ENCODE assay signal across 11 cellular contexts in the genomic region with DNA sequence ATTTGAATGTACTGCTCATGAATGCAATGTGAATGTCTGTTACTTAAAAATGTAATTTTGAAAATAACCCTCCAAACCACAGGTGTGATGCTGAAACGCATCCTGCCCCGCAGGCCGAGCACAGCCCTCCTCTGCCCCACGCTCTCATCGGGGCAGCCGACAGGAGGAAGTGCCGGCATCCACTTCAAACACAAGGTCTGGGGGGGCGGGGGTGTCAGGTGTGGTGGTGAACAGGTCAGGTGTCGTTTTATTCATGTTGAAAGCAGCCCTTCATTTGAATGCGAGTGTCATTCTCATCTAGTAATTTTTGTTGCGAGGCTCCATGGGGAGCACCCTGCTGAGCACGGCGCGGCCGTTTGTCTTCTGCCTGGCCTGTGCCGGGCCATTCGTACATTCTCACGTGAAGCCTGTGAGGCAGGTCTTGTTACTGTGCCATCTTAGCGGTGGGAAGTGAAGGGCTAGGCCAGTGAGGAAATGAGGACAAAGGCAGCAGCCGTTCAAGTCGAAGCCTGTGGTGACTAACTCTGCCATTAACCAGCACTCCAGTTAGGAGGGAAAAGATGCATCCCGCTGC. TPM values are rescaled to one million over a fixed set of nuclear protein-coding genes. Genes with fewer than 3 reads are reported as not detected.
DNase-seq lines count a peak whose midpoint lies in the region; ATAC-seq and TF ChIP-seq lines count a peak whose summit lies in the region.
"Had no signal": no experiment of that assay in that cellular context is flagged by ENCODE, and none has a peak within 500 bp of the region (broad histone marks: within the 10 kb centered on the region; RNA-seq: fewer than 3 reads in every experiment).

No MANE protein-coding gene starts in this region.

- H3K36me3 Mint-ChIP-seq in glutamatergic neuron (ENCODE audit: unreplicated experiment), result no peaks in the 10 kb centered on the region

- no peak overlapping the region for H3K27ac ChIP-seq in BLaER1 treated with 17β-estradiol and CSF1 and Interleukin-3, amounts not matched to agents 10 nM and 100 nM
- peak overlapping the region; percentile 99 for H3K27ac ChIP-seq in SU-DHL-6 (ENCODE audit: low read depth, low read length)
- no peak overlapping the region for H3K27ac ChIP-seq in right atrium auricular region

- in situ Hi-C loops in GM13976 (cut with MboI; ENCODE audit: low sequenced_read_pairs, unreplicated experiment), result no loop called here

- peak overlapping the region in 7 of 11 experiments; percentile 11 to 99 (median 92); a peak in 7 of 22 replicates for H3K9ac ChIP-seq in BLaER1 treated with 17β-estradiol and CSF1 and Interleukin-3, amounts not matched to agents 10 nM and 100 nM
- H3K9ac ChIP-seq in SU-DHL-6 (ENCODE audit: low read length), result peak overlapping the region; percentile 98

- H3K27me3 Mint-ChIP-seq in glutamatergic neuron (ENCODE audit: unreplicated experiment), result peaks cover 23% of the 10 kb centered on the region

- peaks cover 5% of the 10 kb centered on the region for H3K9me3 Mint-ChIP-seq in glutamatergic neuron (ENCODE audit: unreplicated experiment)

- peaks cover 5 to 31% (median 19%) of the 10 kb centered on the region in 11 experiments; a peak in 17 of 22 replicates for H3K36me3 ChIP-seq in BLaER1 treated with 17β-estradiol and CSF1 and Interleukin-3, amounts not matched to agents 10 nM and 100 nM
- H3K36me3 ChIP-seq in SU-DHL-6 (ENCODE audit: low read length) (0 out of 2 replicates have a peak, but pooled peaks cover 3% of the 10 kb centered on the region), right atrium auricular region (no peaks in the 10 kb centered on the region)

- H3K27ac Mint-ChIP-seq in glutamatergic neuron (ENCODE audit: unreplicated experiment), result no peak overlapping the region

- H3K4me2 ChIP-seq in BLaER1 treated with 17β-estradiol and CSF1 and Interleukin-3, amounts not matched to agents 10 nM and 100 nM, result peak overlapping the region; percentile 92 to 100 (median 99)
- H3K4me2 ChIP-seq in SU-DHL-6 (ENCODE audit: low read depth, low read length, poor library complexity, severe bottlenecking), result peak overlapping the region; percentile 86

- H3K9me2 ChIP-seq in SU-DHL-6 (replicated peaks; ENCODE audit: insufficient read depth, low read length), result no peaks in the 10 kb centered on the region

- peaks cover 29 to 62% (median 48%) of the 10 kb centered on the region in 11 experiments; a peak in 20 of 22 replicates for H4K20me1 ChIP-seq in BLaER1 treated with 17β-estradiol and CSF1 and Interleukin-3, amounts not matched to agents 10 nM and 100 nM
- no peaks in the 10 kb centered on the region for H4K20me1 ChIP-seq in SU-DHL-6 (ENCODE audit: low read depth, low read length)

- no peaks in the 10 kb centered on the region for H3K27me3 ChIP-seq in BLaER1 treated with 17β-estradiol and CSF1 and Interleukin-3, amounts not matched to agents 10 nM and 100 nM
- H3K27me3 ChIP-seq in SU-DHL-6 (ENCODE audit: low read length) (no peaks in the 10 kb centered on the region), right atrium auricular region (no peaks in the 10 kb centered on the region)

- H3K79me2 ChIP-seq in SU-DHL-6 (ENCODE audit: insufficient read depth, low read length), result peaks cover 49% of the 10 kb centered on the region

- ATAC-seq in GM18519 (IDR thresholded peaks at IDR 0.05; ENCODE audit: low FRiP score, unreplicated experiment) (no peak), HG02763 (IDR thresholded peaks at IDR 0.05; ENCODE audit: unreplicated experiment) (no peak)
- ATAC-seq: left colon had no signal

- DNase-seq in GM13976 (ENCODE audit: low spot score) (peak; percentile 56), glutamatergic neuron (no peak), NCI-H1930 (lab: John Stamatoyannopoulos, UW) (no peak), right atrium auricular region (ENCODE audit: low spot score) (no peak)
- DNase-seq: left colon, NCI-H524 treated with DMSO at 0.1 percent for 48 hours, SW 1271 had no signal

- H3K4me3 ChIP-seq in BLaER1 treated with 17β-estradiol and CSF1 and Interleukin-3, amounts not matched to agents 10 nM and 100 nM, result peak overlapping the region in 5 of 10 experiments; percentile 81 to 98 (median 95); a peak in 5 of 20 replicates
- H3K4me3 ChIP-seq in SU-DHL-6 (ENCODE audit: insufficient read depth, low read length, poor library complexity, severe bottlenecking) (peak overlapping the region; percentile 77), right atrium auricular region (no peak overlapping the region)

- TF ChIP-seq CTCF in GM13976 (IDR thresholded peaks at IDR 0.05; ENCODE audit: borderline replicate concordance, control extremely low read depth, extremely low read depth, insufficient read depth, missing control alignments), result no peak
- no peak for TF ChIP-seq CTCF in SU-DHL-6 (IDR thresholded peaks at IDR 0.05; ENCODE audit: insufficient read depth, low read length, poor library complexity, severe bottlenecking)
- TF ChIP-seq CTCF in glutamatergic neuron (IDR thresholded peaks at IDR 0.05; ENCODE audit: partially characterized antibody, unreplicated experiment), result no peak
- no peak for TF ChIP-seq CTCF in right atrium auricular region (IDR thresholded peaks at IDR 0.05)

- H2AFZ ChIP-seq in SU-DHL-6 (ENCODE audit: low read depth, low read length, severe bottlenecking), result no peak overlapping the region

- H3K4me1 ChIP-seq in BLaER1 treated with 17β-estradiol and CSF1 and Interleukin-3, amounts not matched to agents 10 nM and 100 nM, result peaks cover 61 to 93% (median 87%) of the 10 kb centered on the region in 10 experiments
- H3K4me1 ChIP-seq in right atrium auricular region, result peaks cover 0 to 37% of the 10 kb centered on the region in 2 donors

- H3K4me3 Mint-ChIP-seq in glutamatergic neuron (ENCODE audit: unreplicated experiment), result peak overlapping the region; percentile 94

- H3F3A ChIP-seq in SU-DHL-6 (ENCODE audit: insufficient read depth), result peaks cover 47% of the 10 kb centered on the region

- no peaks in the 10 kb centered on the region for H3K9me3 ChIP-seq in BLaER1 treated with 17β-estradiol and CSF1 and Interleukin-3, amounts not matched to agents 10 nM and 100 nM (replicated peaks in 1 of 11)
- H3K9me3 ChIP-seq in SU-DHL-6 (ENCODE audit: insufficient read depth, low read length) (no peaks in the 10 kb centered on the region), right atrium auricular region (no peaks in the 10 kb centered on the region)

- peaks cover 42% of the 10 kb centered on the region for H3K4me1 Mint-ChIP-seq in glutamatergic neuron (ENCODE audit: low read depth, unreplicated experiment)

RNA-seq across cellular contexts. Expression of a gene that starts 1.8 kb away (rescaled TPM):
- total RNA-seq in glutamatergic neuron (ENCODE audit: unreplicated experiment) (29.3 TPM), right atrium auricular region (10 to 100 TPM; 13.4 to 15.9 TPM)
